In genomic region chr5:161548472-161549094, GRCh38 we compare ENCODE assay signal across 14 cellular contexts. TPM values are rescaled to one million over a fixed set of nuclear protein-coding genes. Genes with fewer than 3 reads are reported as not detected.
DNase-seq lines count a peak whose midpoint lies in the region; TF ChIP-seq lines count a peak whose summit lies in the region.
"Had no signal": no experiment of that assay in that cellular context is flagged by ENCODE, and none has a peak within 500 bp of the region (broad histone marks: within the 10 kb centered on the region; RNA-seq: fewer than 3 reads in every experiment).

No MANE protein-coding gene starts in this region.

- CTCF ChIA-PET in activated CD4-positive, alpha-beta memory T cell treated with anti-CD3 and anti-CD28 coated beads, Interleukin-2, amount 10 ng/mL, durations not matched to agents 7 days and 5 days (lab: Charles Lee) = interaction anchor here (0.5 kb wide), 1 partner anchor 1962 kb away, joined by 3 read pairs; no protein-coding TSS in a partner anchor

- peaks cover 24% of the 10 kb centered on the region for H3K4me1 Mint-ChIP-seq in neural crest cell
- H3K4me1 Mint-ChIP-seq in activated CD4-positive, alpha-beta memory T cell treated with anti-CD3 and anti-CD28 coated beads, Interleukin-2, amount 10 ng/mL, durations not matched to agents 7 days and 5 days = peaks cover 13% of the 10 kb centered on the region

- H3K27ac Mint-ChIP-seq in neural crest cell (ENCODE audit: unreplicated experiment) = no peak overlapping the region
- H3K27ac Mint-ChIP-seq in activated CD4-positive, alpha-beta memory T cell treated with anti-CD3 and anti-CD28 coated beads, Interleukin-2, amount 10 ng/mL, durations not matched to agents 7 days and 5 days = no peak overlapping the region

- H3K9ac ChIP-seq in BLaER1 treated with 17β-estradiol and CSF1 and Interleukin-3, amounts not matched to agents 10 nM and 100 nM = no peak overlapping the region
- H3K9ac ChIP-seq in HUES6 (ENCODE audit: low read length) = peak overlapping the region; percentile 43

- no peaks in the 10 kb centered on the region; a peak in 1 of 22 replicates for H3K9me3 ChIP-seq in BLaER1 treated with 17β-estradiol and CSF1 and Interleukin-3, amounts not matched to agents 10 nM and 100 nM (replicated peaks in 1 of 11)
- no peaks in the 10 kb centered on the region for H3K9me3 ChIP-seq in HUES6 (ENCODE audit: control insufficient read depth, insufficient read depth, low read depth, low read length)
- H3K9me3 ChIP-seq in right atrium auricular region = no peaks in the 10 kb centered on the region

- DNase-seq in right atrium auricular region (ENCODE audit: low spot score) (no peak), neural crest cell (ENCODE audit: low read depth, low spot score) (peak; percentile 9), SHP77 treated with DMSO at 0.1 percent for 48 hours (lab: John Stamatoyannopoulos, UW) (no peak), putamen (ENCODE audit: low spot score) (no peak), H4 (ENCODE audit: low spot score) (no peak)
- DNase-seq in activated CD4-positive, alpha-beta memory T cell treated with anti-CD3 and anti-CD28 coated beads, Interleukin-2, amount 10 ng/mL, durations not matched to agents 7 days and 5 days = no peak
- DNase-seq: IMR-90, NCI-H2081 treated with DMSO at 0.1 percent for 48 hours had no signal

- peak overlapping the region; percentile 84 for H3K4me3 Mint-ChIP-seq in neural crest cell
- no peak overlapping the region for H3K4me3 Mint-ChIP-seq in activated CD4-positive, alpha-beta memory T cell treated with anti-CD3 and anti-CD28 coated beads, Interleukin-2, amount 10 ng/mL, durations not matched to agents 7 days and 5 days

- peak overlapping the region in 1 of 10 experiments; percentile 70; a peak in 3 of 20 replicates for H3K4me3 ChIP-seq in BLaER1 treated with 17β-estradiol and CSF1 and Interleukin-3, amounts not matched to agents 10 nM and 100 nM
- H3K4me3 ChIP-seq in HUES6 (ENCODE audit: low read depth, low read length) = peak overlapping the region; percentile 76
- peak overlapping the region; percentile 18 to 44 for H3K4me3 ChIP-seq in right atrium auricular region

- peaks cover 89% of the 10 kb centered on the region for H3K27me3 Mint-ChIP-seq in neural crest cell (ENCODE audit: low read depth)
- H3K27me3 Mint-ChIP-seq in activated CD4-positive, alpha-beta memory T cell treated with anti-CD3 and anti-CD28 coated beads, Interleukin-2, amount 10 ng/mL, durations not matched to agents 7 days and 5 days = peaks cover 51% of the 10 kb centered on the region

- no peaks in the 10 kb centered on the region for H4K20me1 ChIP-seq in BLaER1 treated with 17β-estradiol and CSF1 and Interleukin-3, amounts not matched to agents 10 nM and 100 nM

- no peak for TF ChIP-seq CTCF in right atrium auricular region (IDR thresholded peaks at IDR 0.05)
- TF ChIP-seq CTCF in neural crest cell (conservative IDR thresholded peaks at IDR 0.05) = no peak

- H3K36me3 Mint-ChIP-seq in neural crest cell (ENCODE audit: low read depth) = no peaks in the 10 kb centered on the region
- H3K36me3 Mint-ChIP-seq in activated CD4-positive, alpha-beta memory T cell treated with anti-CD3 and anti-CD28 coated beads, Interleukin-2, amount 10 ng/mL, durations not matched to agents 7 days and 5 days (ENCODE audit: low read depth) = no peaks in the 10 kb centered on the region

- H3K9me3 Mint-ChIP-seq in neural crest cell = peaks cover 2% of the 10 kb centered on the region
- no peaks in the 10 kb centered on the region for H3K9me3 Mint-ChIP-seq in activated CD4-positive, alpha-beta memory T cell treated with anti-CD3 and anti-CD28 coated beads, Interleukin-2, amount 10 ng/mL, durations not matched to agents 7 days and 5 days

- H3K36me3 ChIP-seq in BLaER1 treated with 17β-estradiol and CSF1 and Interleukin-3, amounts not matched to agents 10 nM and 100 nM = no peaks in the 10 kb centered on the region
- H3K36me3 ChIP-seq in HUES6 (ENCODE audit: control insufficient read depth, insufficient read depth, low read length) (no peaks in the 10 kb centered on the region), right atrium auricular region (no peaks in the 10 kb centered on the region)

- peak overlapping the region in 8 of 11 experiments; percentile 90 to 99 (median 98); a peak in 13 of 22 replicates for H3K4me2 ChIP-seq in BLaER1 treated with 17β-estradiol and CSF1 and Interleukin-3, amounts not matched to agents 10 nM and 100 nM

- peaks cover 0 to 11% (median 5%) of the 10 kb centered on the region in 10 experiments; a peak in 7 of 20 replicates for H3K4me1 ChIP-seq in BLaER1 treated with 17β-estradiol and CSF1 and Interleukin-3, amounts not matched to agents 10 nM and 100 nM
- peaks cover 24% of the 10 kb centered on the region for H3K4me1 ChIP-seq in HUES6 (ENCODE audit: control insufficient read depth, insufficient read depth, low read length)
- peaks cover 0 to 33% of the 10 kb centered on the region in 2 donors for H3K4me1 ChIP-seq in right atrium auricular region

- POLR2A ChIA-PET in activated CD4-positive, alpha-beta memory T cell treated with anti-CD3 and anti-CD28 coated beads, Interleukin-2, amount 10 ng/mL, durations not matched to agents 7 days and 5 days (lab: Charles Lee) = no interaction called here

- peaks cover 38 to 47% (median 44%) of the 10 kb centered on the region in 11 experiments for H3K27me3 ChIP-seq in BLaER1 treated with 17β-estradiol and CSF1 and Interleukin-3, amounts not matched to agents 10 nM and 100 nM
- H3K27me3 ChIP-seq in HUES6 (ENCODE audit: control insufficient read depth, insufficient read depth, low read length) (peaks cover 59% of the 10 kb centered on the region), right atrium auricular region (peaks cover 11 to 27% of the 10 kb centered on the region in 2 donors)

- H3K27ac ChIP-seq in BLaER1 treated with 17β-estradiol and CSF1 and Interleukin-3, amounts not matched to agents 10 nM and 100 nM = no peak overlapping the region
- no peak overlapping the region for H3K27ac ChIP-seq in HUES6 (ENCODE audit: low read depth, low read length)
- H3K27ac ChIP-seq in right atrium auricular region = no peak overlapping the region
- H3K27ac ChIP-seq: RWPE1, VCaP had no signal

RNA-seq across cellular contexts. Expression of gene GABRB2, which starts 2.1 kb away (rescaled TPM):
- total RNA-seq in right atrium auricular region (1 to 10 TPM in 1 of 2 donors, under 1 TPM in 1; 0.37 to 2.0 TPM), neural crest cell (0.05 and 0.21 TPM in 2 replicates)
- 0.64 and 0.81 TPM in 2 replicates for total RNA-seq in H4 (2014; rRNA removed; shearing (Covaris generic))
- not detected for total RNA-seq in activated CD4-positive, alpha-beta memory T cell treated with anti-CD3 and anti-CD28 coated beads, Interleukin-2, amount 10 ng/mL, durations not matched to agents 7 days and 5 days
- total RNA-seq: dermis microvascular lymphatic vessel endothelial cell, IMR-90, pulmonary artery endothelial cell had no signal
